21 cellular contexts compared by ENCODE assay signal in genomic region chr7:26168458-26169023, GRCh38. TPM values are rescaled to one million over a fixed set of nuclear protein-coding genes. Genes with fewer than 3 reads are reported as not detected.
A peak's percentile ranks its signal among the peaks of the same experiment; 100 is the strongest.
DNase-seq lines count a peak whose midpoint lies in the region; ATAC-seq and TF ChIP-seq lines count a peak whose summit lies in the region.
"Had no signal": no experiment of that assay in that cellular context is flagged by ENCODE, and none has a peak within 500 bp of the region (broad histone marks: within the 10 kb centered on the region; RNA-seq: fewer than 3 reads in every experiment).

No MANE protein-coding gene starts in this region.

- no peaks in the 10 kb centered on the region for H3F3A ChIP-seq in neural progenitor cell (ENCODE audit: low read depth)

- DNase-seq in AG04450 (ENCODE audit: low read depth, low spot score) (no peak), HFFc6 (no peak), brain microvascular endothelial cell (no peak), neural progenitor cell (ENCODE audit: low spot score) (no peak), left lung (no peak), NCI-H2081 (lab: John Stamatoyannopoulos, UW) (no peak)
- DNase-seq in effector memory CD8-positive, alpha-beta T cell, result no peak
- DNase-seq: Calu3; CD8-positive, alpha-beta T cell; NCI-H1092 treated with DMSO at 0.1 percent for 48 hours; NCI-H146; NCI-H2029 treated with DMSO at 0.1 percent for 48 hours; NCI-H2171 treated with DMSO at 0.1 percent for 48 hours; NCI-H446 treated with DMSO at 0.1 percent for 48 hours; NCI-H69; Right ventricle myocardium superior had no signal

- H3K27ac Mint-ChIP-seq in HFFc6, result no peak overlapping the region
- H3K27ac Mint-ChIP-seq in neural progenitor cell, result no peak overlapping the region
- no peak overlapping the region for H3K27ac Mint-ChIP-seq in effector memory CD8-positive, alpha-beta T cell
- H3K27ac Mint-ChIP-seq: CD8-positive, alpha-beta T cell had no signal

- POLR2A ChIA-PET in AG04450 (lab: Yijun Ruan, JAX), result no interaction called here

- H3K9me3 ChIP-seq in AG04450 (ENCODE audit: control insufficient read depth, insufficient read depth, low read length), result no peaks in the 10 kb centered on the region
- no peaks in the 10 kb centered on the region for H3K9me3 ChIP-seq in neural progenitor cell (ENCODE audit: low read depth)
- peaks cover 0 to 5% of the 10 kb centered on the region in 2 donors for H3K9me3 ChIP-seq in left lung

- no peaks in the 10 kb centered on the region for H3K36me3 Mint-ChIP-seq in HFFc6 (ENCODE audit: low read depth)
- peaks cover 3% of the 10 kb centered on the region for H3K36me3 Mint-ChIP-seq in neural progenitor cell
- H3K36me3 Mint-ChIP-seq in effector memory CD8-positive, alpha-beta T cell (ENCODE audit: insufficient read depth), result peaks cover 3% of the 10 kb centered on the region

- H3K4me1 ChIP-seq in neural progenitor cell (no peaks in the 10 kb centered on the region), left lung (no peaks in the 10 kb centered on the region)

- no peak overlapping the region for H3K4me2 ChIP-seq in neural progenitor cell
- H3K4me2 ChIP-seq: BLaER1 treated with 17β-estradiol and CSF1 and Interleukin-3, amounts not matched to agents 10 nM and 100 nM had no signal

- H4K20me1 ChIP-seq in neural progenitor cell (ENCODE audit: low read depth), result no peaks in the 10 kb centered on the region

- H2AFZ ChIP-seq in neural progenitor cell (replicated peaks), result no peak overlapping the region

- no peaks in the 10 kb centered on the region for H3K4me1 Mint-ChIP-seq in HFFc6 (ENCODE audit: low read depth)
- H3K4me1 Mint-ChIP-seq in neural progenitor cell, result peaks cover 4% of the 10 kb centered on the region
- H3K4me1 Mint-ChIP-seq in effector memory CD8-positive, alpha-beta T cell (ENCODE audit: low read depth in 2 of 2), result peaks cover 16 to 18% of the 10 kb centered on the region in 2 donors

- in situ Hi-C loops in brain microvascular endothelial cell (cut with HindIII; ENCODE audit: low pct_ligation_motif_present, low sequenced_read_pairs), result no loop called here

- no peaks in the 10 kb centered on the region for H3K9me3 Mint-ChIP-seq in HFFc6
- H3K9me3 Mint-ChIP-seq in neural progenitor cell, result no peaks in the 10 kb centered on the region
- no peaks in the 10 kb centered on the region for H3K9me3 Mint-ChIP-seq in effector memory CD8-positive, alpha-beta T cell
- H3K9me3 Mint-ChIP-seq: CD8-positive, alpha-beta T cell had no signal

- H3K27me3 Mint-ChIP-seq in HFFc6 (ENCODE audit: insufficient read depth) (no peaks in the 10 kb centered on the region; the same call in 1 of the 2 replicates), neural progenitor cell (ENCODE audit: insufficient read depth, low read depth) (peaks cover 2% of the 10 kb centered on the region)
- H3K27me3 Mint-ChIP-seq in effector memory CD8-positive, alpha-beta T cell, result no peaks in the 10 kb centered on the region

- intact Hi-C loops in left lung (cut with DNase I), result no loop called here

- peak; percentile 23; the same call in 1 of the 2 replicates for TF ChIP-seq CTCF in AG04450 (IDR thresholded peaks at IDR 0.05; ENCODE audit: low read depth, low read length)
- peak; percentile 58 for TF ChIP-seq CTCF in HFFc6 (IDR thresholded peaks at IDR 0.05)
- peak; percentile 15 for TF ChIP-seq CTCF in brain microvascular endothelial cell (IDR thresholded peaks at IDR 0.05; ENCODE audit: low read depth, low read length, missing control alignments)
- TF ChIP-seq CTCF in neural progenitor cell (IDR thresholded peaks at IDR 0.05), result peak; percentile 23
- no peak for TF ChIP-seq CTCF in left lung (IDR thresholded peaks at IDR 0.05)

- no peak overlapping the region for H3K9ac ChIP-seq in neural progenitor cell
- H3K9ac ChIP-seq: BLaER1 treated with 17β-estradiol and CSF1 and Interleukin-3, amounts not matched to agents 10 nM and 100 nM had no signal

- CTCF ChIA-PET in AG04450 (lab: Charles Lee), result no interaction called here

- ATAC-seq in effector memory CD8-positive, alpha-beta T cell (replicated peaks), result no peak
- ATAC-seq in left lung (no peak), HG03457 (IDR thresholded peaks at IDR 0.05; ENCODE audit: unreplicated experiment) (no peak)

- H3K4me3 Mint-ChIP-seq in HFFc6 (no peak overlapping the region), neural progenitor cell (no peak overlapping the region)
- H3K4me3 Mint-ChIP-seq in effector memory CD8-positive, alpha-beta T cell, result no peak overlapping the region
- H3K4me3 Mint-ChIP-seq: CD8-positive, alpha-beta T cell had no signal

- H3K4me3 ChIP-seq in AG04450 (ENCODE audit: low read depth, low read length), result no peak overlapping the region
- no peak overlapping the region for H3K4me3 ChIP-seq in brain microvascular endothelial cell (ENCODE audit: low read depth, low read length)
- no peak overlapping the region for H3K4me3 ChIP-seq in neural progenitor cell
- no peak overlapping the region for H3K4me3 ChIP-seq in left lung
- H3K4me3 ChIP-seq: BLaER1 treated with 17β-estradiol and CSF1 and Interleukin-3, amounts not matched to agents 10 nM and 100 nM; GM12878; SK-N-MC had no signal

- H3K36me3 ChIP-seq in brain microvascular endothelial cell (replicated peaks) (no peaks in the 10 kb centered on the region), neural progenitor cell (no peaks in the 10 kb centered on the region), left lung (peaks cover 0 to 6% of the 10 kb centered on the region in 2 donors)

- no peak overlapping the region for H3K27ac ChIP-seq in AG04450 (ENCODE audit: low read depth, low read length)
- no peak overlapping the region for H3K27ac ChIP-seq in brain microvascular endothelial cell
- H3K27ac ChIP-seq in neural progenitor cell, result no peak overlapping the region
- no peak overlapping the region for H3K27ac ChIP-seq in left lung
- H3K27ac ChIP-seq: BLaER1 treated with 17β-estradiol and CSF1 and Interleukin-3, amounts not matched to agents 10 nM and 100 nM; HL-60; SK-N-MC had no signal

- H3K27me3 ChIP-seq in AG04450 (ENCODE audit: control insufficient read depth, insufficient read depth, low read length), result no peaks in the 10 kb centered on the region
- H3K27me3 ChIP-seq in brain microvascular endothelial cell (replicated peaks), result no peaks in the 10 kb centered on the region
- H3K27me3 ChIP-seq in neural progenitor cell, result no peaks in the 10 kb centered on the region
- no peaks in the 10 kb centered on the region for H3K27me3 ChIP-seq in left lung
- H3K27me3 ChIP-seq: BLaER1 treated with 17β-estradiol and CSF1 and Interleukin-3, amounts not matched to agents 10 nM and 100 nM had no signal

- H3K79me2 ChIP-seq in neural progenitor cell (ENCODE audit: low read depth), result no peaks in the 10 kb centered on the region

RNA-seq across cellular contexts. Expression of gene NFE2L3, which starts 16.5 kb away (rescaled TPM):
- 50.2 and 63.5 TPM in 2 replicates for polyA plus RNA-seq in AG04450 (2011; rRNA removed)
- polyA minus RNA-seq in AG04450 (2011; rRNA and poly(A)+ RNA removed), result 13.4 and 29.2 TPM in 2 replicates
- total RNA-seq in HFFc6 (2021; fragmentation: NEBNext Ultra II Directional; extraction: Animal tissue kit (Norgen Biotek cat#: 25700)), result 1 to 10 TPM; 2.3 to 6.5 (median 2.7) TPM
- total RNA-seq in neural progenitor cell (ENCODE audit: low replicate concordance) (6.2 and 6.9 TPM in 2 replicates), left lung (1 to 10 TPM; 4.9 to 5.9 TPM)

RNA-seq across cellular contexts. Expression of gene HNRNPA2B1, which starts 32.0 kb away (rescaled TPM):
- 354 and 493 TPM in 2 replicates for polyA plus RNA-seq in AG04450 (2011; rRNA removed)
- 118 and 191 TPM in 2 replicates for polyA minus RNA-seq in AG04450 (2011; rRNA and poly(A)+ RNA removed)
- 100 to 1,000 TPM; 403 to 643 (median 565) TPM for total RNA-seq in HFFc6 (2021; fragmentation: NEBNext Ultra II Directional; extraction: Animal tissue kit (Norgen Biotek cat#: 25700))
- total RNA-seq in neural progenitor cell (ENCODE audit: low replicate concordance), result 552 and 601 TPM in 2 replicates
- total RNA-seq in left lung, result 100 to 1,000 TPM; 338 to 456 TPM

RNA-seq across cellular contexts. Expression of gene CBX3, which starts 33.0 kb away (rescaled TPM):
- polyA plus RNA-seq in AG04450 (2011; rRNA removed), result 115 and 174 TPM in 2 replicates
- polyA minus RNA-seq in AG04450 (2011; rRNA and poly(A)+ RNA removed), result 19.9 and 38.7 TPM in 2 replicates
- 100 to 1,000 TPM; 115 to 150 (median 140) TPM for total RNA-seq in HFFc6 (2021; fragmentation: NEBNext Ultra II Directional; extraction: Animal tissue kit (Norgen Biotek cat#: 25700))
- total RNA-seq in neural progenitor cell (ENCODE audit: low replicate concordance) (249 and 360 TPM in 2 replicates), left lung (100 to 1,000 TPM in 1 of 2 donors, 10 to 100 TPM in 1; 92.2 to 107 TPM)

Comparison
In these comparisons a context has a peak if more than half of its experiments do, and no peak if none do; other contexts are left out.
1. CTCF ChIP-seq: peak in AG04450 (single experiment), HFFc6 (single experiment), brain microvascular endothelial cell (single experiment) and neural progenitor cell (single experiment); none in left lung (0 of 2).